10 cellular contexts compared by ENCODE assay signal in the genomic region with DNA sequence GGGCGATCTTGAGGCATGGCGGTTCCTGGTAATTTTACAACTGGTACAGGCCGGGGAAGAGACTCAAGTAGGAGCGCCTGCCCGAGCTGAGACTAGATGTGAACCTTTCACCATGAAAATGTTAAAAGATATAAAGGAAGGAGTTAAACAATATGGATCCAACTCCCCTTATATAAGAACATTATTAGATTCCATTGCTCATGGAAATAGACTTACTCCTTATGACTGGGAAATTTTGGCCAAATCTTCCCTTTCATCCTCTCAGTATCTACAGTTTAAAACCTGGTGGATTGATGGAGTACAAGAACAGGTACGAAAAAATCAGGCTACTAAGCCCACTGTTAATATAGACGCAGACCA. TPM values are rescaled to one million over a fixed set of nuclear protein-coding genes. Genes with fewer than 3 reads are reported as not detected.
"Had no signal": no experiment of that assay in that cellular context is flagged by ENCODE, and none has a peak within 500 bp of the region (broad histone marks: within the 10 kb centered on the region; RNA-seq: fewer than 3 reads in every experiment).

No MANE protein-coding gene starts in this region.

RNA-seq across cellular contexts. Expression of gene IGLL1, which starts 40.3 kb away (rescaled TPM):
- total RNA-seq: activated CD4-positive, alpha-beta T cell treated with anti-CD3 and anti-CD28 coated beads for 36 hours; activated CD8-positive, alpha-beta memory T cell treated with anti-CD3 and anti-CD28 coated beads for 36 hours; activated naive CD8-positive, alpha-beta T cell treated with anti-CD3 and anti-CD28 coated beads, Interleukin-2, amount 10 ng/mL, durations not matched to agents 7 days and 5 days; adrenal gland; bronchial epithelial cell; M059J; OCI-LY7; Right ventricle myocardium superior; RPMI7951 had no signal
- polyA plus RNA-seq: SK-N-SH had no signal
